In genomic region chr10:30522661-30523078, GRCh38 we compare ENCODE assay signal across 7 cellular contexts.
DNase-seq lines count a peak whose midpoint lies in the region; ATAC-seq, FAIRE-seq and TF ChIP-seq lines count a peak whose summit lies in the region.
"Not testable (repeated sequence)": the region's sequence is repeated elsewhere in the genome, so short reads cannot be mapped to it uniquely, and the experiment has no call there.

No MANE protein-coding gene starts in this region.

- in situ Hi-C loops in astrocyte of the cerebellum (cut with HindIII; ENCODE audit: low sequenced_read_pairs) = not testable (repeated sequence)

- DNase-seq in Caco-2 = peak; percentile 96 to 97
- peak; percentile 54 for DNase-seq in NCI-H748 (lab: John Stamatoyannopoulos, UW; ENCODE audit: unreplicated experiment)
- not testable (repeated sequence) for DNase-seq in astrocyte of the cerebellum (ENCODE audit: low read depth)
- DNase-seq in H1 (ENCODE audit: low read depth in 1 of 2, low spot score in 2 of 2) = peak; percentile 33 to 70
- peak in 1 of 2 donors; percentile 77 for DNase-seq in left lung

- H2AFZ ChIP-seq in H1 (ENCODE audit: low read length); parathyroid adenoma: not testable (repeated sequence)

- BruUV-seq in Caco-2 (replicated peaks; lab: Mats Ljungman, UMichigan) = not testable (repeated sequence)

- TF ChIP-seq POLR2A in H1 (IDR thresholded peaks at IDR 0.05; ENCODE audit: control extremely low read depth in 1 of 2, low read depth in 2 of 2, low read length in 2 of 2) = not testable (repeated sequence)

- H4K8ac ChIP-seq in H1 (ENCODE audit: extremely low read depth, insufficient read depth, low read length) = not testable (repeated sequence)

- peak; percentile 97 for FAIRE-seq in H1 (lab: Jason Lieb, UNC)

- peak; percentile 55 for ATAC-seq in left lung

- H3K9ac ChIP-seq in HUES48 (ENCODE audit: low read depth, low read length); H1 (replicated peaks in 1 of 4; ENCODE audit: extremely low read depth in 1 of 4, low read depth in 3 of 4, low read length in 3 of 4); parathyroid adenoma: not testable (repeated sequence)

- H3K4me1 ChIP-seq in Caco-2 = peaks cover 34% of the 10 kb centered on the region
- peaks cover 11% of the 10 kb centered on the region; the same call in 1 of the 2 replicates for H3K4me1 ChIP-seq in HUES48 (ENCODE audit: control insufficient read depth, insufficient read depth, low read length)
- peaks cover 0 to 17% (median 0%) of the 10 kb centered on the region in 4 experiments; a peak in 2 of 7 replicates for H3K4me1 ChIP-seq in H1 (replicated peaks in 1 of 4; ENCODE audit: control insufficient read depth in 3 of 4, insufficient read depth in 4 of 4, low read length in 3 of 4)
- H3K4me1 ChIP-seq in left lung = peaks cover 0 to 31% of the 10 kb centered on the region in 2 donors
- not testable (repeated sequence) for H3K4me1 ChIP-seq in parathyroid adenoma

- H3K79me2 ChIP-seq in H1 (ENCODE audit: control insufficient read depth in 1 of 2, insufficient read depth in 2 of 2, low read length in 2 of 2); parathyroid adenoma: not testable (repeated sequence)

- 10% methylated on average over 8 of the region's 8 CpGs; no CpG with 5 or more reads in 1 of the 2 experiments for WGBS in H1 (ENCODE audit: extremely low coverage in 1 of 2, insufficient coverage in 1 of 2, insufficient read length in 1 of 2, insufficient replicate concordance in 2 of 2, low coverage in 1 of 2, low lambda C conversion rate in 2 of 2, missing lambda C conversion rate in 1 of 2), 2 experiments

- H3K4me1 Mint-ChIP-seq in Caco-2 (ENCODE audit: low read depth, unreplicated experiment) = peaks cover 31% of the 10 kb centered on the region

- H3K79me1 ChIP-seq in H1 (ENCODE audit: low read depth, low read length) = not testable (repeated sequence)

- not testable (repeated sequence) for H3K36me3 Mint-ChIP-seq in Caco-2 (ENCODE audit: insufficient read depth, unreplicated experiment)

- H2BK15ac ChIP-seq in H1 (ENCODE audit: low read length) = not testable (repeated sequence)

- not testable (repeated sequence) for H2BK12ac ChIP-seq in H1 (ENCODE audit: low read depth, low read length)

- not testable (repeated sequence) for H2BK5ac ChIP-seq in H1 (ENCODE audit: low read depth, low read length)

- TF ChIP-seq EP300 in H1 (IDR thresholded peaks at IDR 0.05; ENCODE audit: borderline replicate concordance in 1 of 2, low read depth in 2 of 2, low read length in 2 of 2) = peak; percentile 92 to 97

- not testable (repeated sequence) for H3K4me2 ChIP-seq in H1 (ENCODE audit: insufficient read depth in 1 of 2, low read depth in 2 of 2, low read length in 2 of 2); parathyroid adenoma (ENCODE audit: low read length)

- not testable (repeated sequence) for H3K23me2 ChIP-seq in H1 (ENCODE audit: low read depth, low read length)

- H3K36me3 ChIP-seq in Caco-2 (ENCODE audit: control insufficient read depth, insufficient read depth, low read length); HUES48 (ENCODE audit: control insufficient read depth, insufficient read depth, low read length); H1 (ENCODE audit: control insufficient read depth in 2 of 4, insufficient read depth in 4 of 4, low read length in 3 of 4); left lung; parathyroid adenoma (ENCODE audit: control insufficient read depth, insufficient read depth, low read length): not testable (repeated sequence)

- H3K18ac ChIP-seq in H1 (ENCODE audit: extremely low read depth, low read length) = not testable (repeated sequence)

- H2BK20ac ChIP-seq in H1 (ENCODE audit: low read length) = not testable (repeated sequence)

- TF ChIP-seq CTCF in Caco-2 (IDR thresholded peaks at IDR 0.05; ENCODE audit: insufficient read depth in 1 of 2, low read depth in 1 of 2, low read length in 1 of 2, severe bottlenecking in 1 of 2, unreplicated experiment in 1 of 2) (peak in 1 of 2 experiments; percentile 26), astrocyte of the cerebellum (IDR thresholded peaks at IDR 0.05; ENCODE audit: low read depth, low read length, missing control alignments) (peak; percentile 2), H1 (IDR thresholded peaks at IDR 0.05; ENCODE audit: control extremely low read depth in 1 of 3, insufficient read depth in 1 of 3, low read depth in 1 of 3, low read length in 3 of 3) (peak in 2 of 3 experiments; percentile 11 to 23; a peak in 2 of 4 replicates), parathyroid adenoma (IDR thresholded peaks at IDR 0.05) (peak; percentile 11)
- not testable (repeated sequence) for TF ChIP-seq CTCF in left lung (IDR thresholded peaks at IDR 0.05)

- H3K56ac ChIP-seq in H1 (replicated peaks; ENCODE audit: insufficient read length, low read depth, low read length) = not testable (repeated sequence)

- H4K20me1 ChIP-seq in H1 (replicated peaks in 1 of 2; ENCODE audit: control insufficient read depth in 1 of 2, insufficient read depth in 2 of 2, low read length in 2 of 2) = not testable (repeated sequence)

- not testable (repeated sequence) for H3K4ac ChIP-seq in H1 (replicated peaks; ENCODE audit: insufficient read length, low read depth, low read length)

- peak in 1 of 2 experiments; percentile 32; a peak in 1 of 4 replicates for TF ChIP-seq RAD21 in H1 (IDR thresholded peaks at IDR 0.05 in 1 of 2, conservative IDR thresholded peaks at IDR 0.05 in 1 of 2; ENCODE audit: low read depth in 2 of 2, low read length in 2 of 2)

- H3K4me3 Mint-ChIP-seq in Caco-2 (ENCODE audit: unreplicated experiment) = peak overlapping the region; percentile 2

- H3K9me3 ChIP-seq in Caco-2; HUES48 (ENCODE audit: control insufficient read depth, insufficient read depth, low read length); H1 (ENCODE audit: insufficient read depth in 2 of 2, low read depth in 1 of 2, low read length in 1 of 2); left lung; parathyroid adenoma (ENCODE audit: control insufficient read depth, low read length): not testable (repeated sequence)

- H3K27ac Mint-ChIP-seq in Caco-2 (ENCODE audit: unreplicated experiment) = peak overlapping the region; percentile 69

- not testable (repeated sequence) for H3K23ac ChIP-seq in H1 (ENCODE audit: insufficient read length)

- H3K4me3 ChIP-seq in Caco-2 (ENCODE audit: low read depth, low read length); HUES48 (ENCODE audit: low read depth, low read length); astrocyte of the cerebellum (ENCODE audit: low read depth, low read length); H1 (ENCODE audit: extremely low read depth in 1 of 4, insufficient read depth in 2 of 4, low read depth in 3 of 4, low read length in 4 of 4); left lung; parathyroid adenoma (ENCODE audit: low read depth, low read length): not testable (repeated sequence)

- H3K14ac ChIP-seq in H1 (ENCODE audit: insufficient read length) = not testable (repeated sequence)

- H3K9me3 Mint-ChIP-seq in Caco-2 (ENCODE audit: unreplicated experiment) = peaks cover 21% of the 10 kb centered on the region

- POLR2A ChIA-PET in Caco-2 (lab: Charles Lee) = not testable (repeated sequence)
- POLR2A ChIA-PET in H1 (lab: Charles Lee; ENCODE audit: partially characterized antibody) = interaction anchor here (0.6 kb wide), 1 partner anchor 532 kb away, joined by 3 read pairs; no protein-coding TSS in a partner anchor

- not testable (repeated sequence) for H4K91ac ChIP-seq in H1 (replicated peaks; ENCODE audit: insufficient read length, low read length)

- CTCF ChIA-PET in Caco-2 (lab: Charles Lee) (interaction anchor here (0.7 kb wide), 1 partner anchor 168 kb away, joined by 3 read pairs; no protein-coding TSS in a partner anchor), H1 (lab: Charles Lee; ENCODE audit: partially characterized antibody) (interaction anchor here (1.2 to 1.6 kb wide), 3 partner anchors 10 to 117 kb away, joined by 4 to 8 read pairs (median 6); partner anchors contain the start of gene MAP3K8)

- not testable (repeated sequence) for H4K5ac ChIP-seq in H1 (ENCODE audit: insufficient read length, low read depth, low read length)

- not testable (repeated sequence) for H2BK120ac ChIP-seq in H1 (replicated peaks; ENCODE audit: low read depth, low read length)

- not testable (repeated sequence) for H3K27me3 Mint-ChIP-seq in Caco-2 (ENCODE audit: insufficient read depth, unreplicated experiment)

- intact Hi-C loops in Caco-2 (cut with micrococcal nuclease; ENCODE audit: unreplicated experiment) = loop anchor here (1.0 kb wide), 4 partner anchors 14 to 104 kb away; no protein-coding TSS in a partner anchor
- intact Hi-C loops in left lung (cut with DNase I) = not testable (repeated sequence)

- H2AK5ac ChIP-seq in H1 (ENCODE audit: low read depth, low read length) = not testable (repeated sequence)

- peak overlapping the region; percentile 55 for H3K27ac ChIP-seq in HUES48 (ENCODE audit: low read depth, low read length)
- H3K27ac ChIP-seq in H1 (ENCODE audit: low read depth, low read length); parathyroid adenoma: not testable (repeated sequence)
- H3K27ac ChIP-seq in left lung = peak overlapping the region; percentile 5 to 48

- not testable (repeated sequence) for H3K27me3 ChIP-seq in Caco-2 (replicated peaks; ENCODE audit: control insufficient read depth, insufficient read depth, low read length); HUES48 (ENCODE audit: control insufficient read depth, insufficient read depth, low read length); H1 (replicated peaks in 1 of 4; ENCODE audit: control insufficient read depth in 3 of 4, extremely low read depth in 1 of 4, insufficient read depth in 3 of 4, low read length in 3 of 4); left lung; parathyroid adenoma (ENCODE audit: control insufficient read depth, insufficient read depth, low read length)

TF ChIP-seq in H1, 55 proteins besides CTCF, POLR2A, EP300 and RAD21 (continues in another document):
- TF ChIP-seq JUND (IDR thresholded peaks at IDR 0.05; ENCODE audit: low read length) (peak; percentile 39; the same call in 1 of the 2 replicates), CREB1 (IDR thresholded peaks at IDR 0.05) (peak; percentile 48)
